In genomic region chr22:38751066-38751421, GRCh38 we compare ENCODE assay signal across 1 cellular context.
TF ChIP-seq lines count a peak whose summit lies in the region.

No MANE protein-coding gene starts in this region.

TF ChIP-seq in GM12878, 131 proteins besides CTCF, POLR2A, EP300 and RAD21:
- TF ChIP-seq, protein P1, sequence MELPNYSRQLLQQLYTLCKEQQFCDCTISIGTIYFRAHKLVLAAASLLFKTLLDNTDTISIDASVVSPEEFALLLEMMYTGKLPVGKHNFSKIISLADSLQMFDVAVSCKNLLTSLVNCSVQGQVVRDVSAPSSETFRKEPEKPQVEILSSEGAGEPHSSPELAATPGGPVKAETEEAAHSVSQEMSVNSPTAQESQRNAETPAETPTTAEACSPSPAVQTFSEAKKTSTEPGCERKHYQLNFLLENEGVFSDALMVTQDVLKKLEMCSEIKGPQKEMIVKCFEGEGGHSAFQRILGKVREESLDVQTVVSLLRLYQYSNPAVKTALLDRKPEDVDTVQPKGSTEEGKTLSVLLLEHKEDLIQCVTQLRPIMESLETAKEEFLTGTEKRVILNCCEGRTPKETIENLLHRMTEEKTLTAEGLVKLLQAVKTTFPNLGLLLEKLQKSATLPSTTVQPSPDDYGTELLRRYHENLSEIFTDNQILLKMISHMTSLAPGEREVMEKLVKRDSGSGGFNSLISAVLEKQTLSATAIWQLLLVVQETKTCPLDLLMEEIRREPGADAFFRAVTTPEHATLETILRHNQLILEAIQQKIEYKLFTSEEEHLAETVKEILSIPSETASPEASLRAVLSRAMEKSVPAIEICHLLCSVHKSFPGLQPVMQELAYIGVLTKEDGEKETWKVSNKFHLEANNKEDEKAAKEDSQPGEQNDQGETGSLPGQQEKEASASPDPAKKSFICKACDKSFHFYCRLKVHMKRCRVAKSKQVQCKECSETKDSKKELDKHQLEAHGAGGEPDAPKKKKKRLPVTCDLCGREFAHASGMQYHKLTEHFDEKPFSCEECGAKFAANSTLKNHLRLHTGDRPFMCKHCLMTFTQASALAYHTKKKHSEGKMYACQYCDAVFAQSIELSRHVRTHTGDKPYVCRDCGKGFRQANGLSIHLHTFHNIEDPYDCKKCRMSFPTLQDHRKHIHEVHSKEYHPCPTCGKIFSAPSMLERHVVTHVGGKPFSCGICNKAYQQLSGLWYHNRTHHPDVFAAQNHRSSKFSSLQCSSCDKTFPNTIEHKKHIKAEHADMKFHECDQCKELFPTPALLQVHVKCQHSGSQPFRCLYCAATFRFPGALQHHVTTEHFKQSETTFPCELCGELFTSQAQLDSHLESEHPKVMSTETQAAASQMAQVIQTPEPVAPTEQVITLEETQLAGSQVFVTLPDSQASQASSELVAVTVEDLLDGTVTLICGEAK (IDR thresholded peaks at IDR 0.05; ENCODE audit: borderline replicate concordance): no peak
- TF ChIP-seq ZZZ3 (IDR thresholded peaks at IDR 0.05; ENCODE audit: control insufficient read depth, insufficient read length, low read depth) (no peak), YY1 (IDR thresholded peaks at IDR 0.05; ENCODE audit: low read depth, low read length) (no peak), SMAD1 (IDR thresholded peaks at IDR 0.05; ENCODE audit: low read depth, partially characterized antibody) (no peak), BCL3 (IDR thresholded peaks at IDR 0.05; ENCODE audit: borderline replicate concordance, insufficient read depth, low read depth, low read length, poor library complexity, severe bottlenecking) (no peak), POLR2AphosphoS5 (IDR thresholded peaks at IDR 0.05; ENCODE audit: low read length) (no peak), BCL11A (IDR thresholded peaks at IDR 0.05; ENCODE audit: low read depth, low read length) (no peak), PAX8 (IDR thresholded peaks at IDR 0.05) (no peak)
